17 cellular contexts compared by ENCODE assay signal in genomic region chr1:50105430-50105829, GRCh38. TPM values are rescaled to one million over a fixed set of nuclear protein-coding genes. Genes with fewer than 3 reads are reported as not detected.
DNase-seq lines count a peak whose midpoint lies in the region; ATAC-seq and TF ChIP-seq lines count a peak whose summit lies in the region.
"Had no signal": no experiment of that assay in that cellular context is flagged by ENCODE, and none has a peak within 500 bp of the region (broad histone marks: within the 10 kb centered on the region; RNA-seq: fewer than 3 reads in every experiment).

No MANE protein-coding gene starts in this region.

- H3K4me1 Mint-ChIP-seq in stimulated activated naive CD8-positive, alpha-beta T cell treated with anti-CD3 and anti-CD28 coated beads, Interleukin-15, amount 100 ng/mL, for 72 hours = peaks cover 13% of the 10 kb centered on the region
- H3K4me1 Mint-ChIP-seq: H9 had no signal

- TF ChIP-seq CTCF in neural cell (IDR thresholded peaks at IDR 0.05; ENCODE audit: poor library complexity, severe bottlenecking) = peak; percentile 54

- no peaks in the 10 kb centered on the region for H3K79me2 ChIP-seq in neural cell (replicated peaks; ENCODE audit: insufficient read depth, low read length)
- H3K79me2 ChIP-seq: hepatocyte had no signal

- DNase-seq in NCI-H1436 treated with DMSO at 0.1 percent for 48 hours (lab: John Stamatoyannopoulos, UW) (peak; percentile 17), SHP77 treated with DMSO at 0.1 percent for 48 hours (lab: John Stamatoyannopoulos, UW) (peak; percentile 25), sciatic nerve (ENCODE audit: low spot score) (no peak), CD1c-positive myeloid dendritic cell (ENCODE audit: extremely low spot score) (no peak)
- DNase-seq in stimulated activated naive CD8-positive, alpha-beta T cell treated with anti-CD3 and anti-CD28 coated beads, Interleukin-15, amount 100 ng/mL, for 72 hours = no peak
- DNase-seq: activated naive CD8-positive, alpha-beta T cell treated with anti-CD3 and anti-CD28 coated beads, Interleukin-2, amount 50 U/mL, for 24 hours; DMS79; H9; mesenchymal stem cell; NCI-H226; T-cell had no signal

- no peak overlapping the region for H3K27ac ChIP-seq in neural cell (ENCODE audit: low read length)
- H3K27ac ChIP-seq: hepatocyte, prostate gland, thoracic aorta had no signal

- no peaks in the 10 kb centered on the region for H3F3A ChIP-seq in neural cell (ENCODE audit: insufficient read depth, low read length, poor library complexity, severe bottlenecking)

- H3K4me2 ChIP-seq in neural cell (ENCODE audit: low read length) = no peak overlapping the region
- H3K4me2 ChIP-seq: hepatocyte had no signal

- intact Hi-C loops in sciatic nerve (cut with DNase I) = no loop called here

- H3K36me3 ChIP-seq in neural cell (ENCODE audit: insufficient read depth, low read length) = no peaks in the 10 kb centered on the region
- H3K36me3 ChIP-seq: prostate gland, thoracic aorta had no signal

- H3K9ac ChIP-seq in neural cell (ENCODE audit: low read length) = no peak overlapping the region

- peaks cover 55% of the 10 kb centered on the region for H3K27me3 Mint-ChIP-seq in stimulated activated naive CD8-positive, alpha-beta T cell treated with anti-CD3 and anti-CD28 coated beads, Interleukin-15, amount 100 ng/mL, for 72 hours

- H3K4me3 Mint-ChIP-seq in stimulated activated naive CD8-positive, alpha-beta T cell treated with anti-CD3 and anti-CD28 coated beads, Interleukin-15, amount 100 ng/mL, for 72 hours = no peak overlapping the region
- H3K4me3 Mint-ChIP-seq: activated naive CD8-positive, alpha-beta T cell treated with anti-CD3 and anti-CD28 coated beads, Interleukin-2, amount 50 U/mL, for 24 hours; H9; T-cell had no signal

- no peak overlapping the region for H3K27ac Mint-ChIP-seq in stimulated activated naive CD8-positive, alpha-beta T cell treated with anti-CD3 and anti-CD28 coated beads, Interleukin-15, amount 100 ng/mL, for 72 hours
- H3K27ac Mint-ChIP-seq: activated naive CD8-positive, alpha-beta T cell treated with anti-CD3 and anti-CD28 coated beads, Interleukin-2, amount 50 U/mL, for 24 hours; H9; T-cell had no signal

- H3K9me3 ChIP-seq in neural cell (ENCODE audit: low read length) = no peaks in the 10 kb centered on the region
- H3K9me3 ChIP-seq: prostate gland, thoracic aorta had no signal

- H3K9me3 Mint-ChIP-seq in stimulated activated naive CD8-positive, alpha-beta T cell treated with anti-CD3 and anti-CD28 coated beads, Interleukin-15, amount 100 ng/mL, for 72 hours = no peaks in the 10 kb centered on the region
- H3K9me3 Mint-ChIP-seq: activated naive CD8-positive, alpha-beta T cell treated with anti-CD3 and anti-CD28 coated beads, Interleukin-2, amount 50 U/mL, for 24 hours; T-cell had no signal

- no peaks in the 10 kb centered on the region for H3K27me3 ChIP-seq in neural cell (ENCODE audit: insufficient read depth, low read depth, low read length)
- H3K27me3 ChIP-seq: hepatocyte had no signal

- no peaks in the 10 kb centered on the region for H3K9me2 ChIP-seq in neural cell (ENCODE audit: insufficient read depth, low read length)

- ATAC-seq in GM18907 (IDR thresholded peaks at IDR 0.05; ENCODE audit: unreplicated experiment) (peak; percentile 56), sciatic nerve (no peak), HG03460 (IDR thresholded peaks at IDR 0.05; ENCODE audit: unreplicated experiment) (no peak)
- no peak for ATAC-seq in stimulated activated naive CD8-positive, alpha-beta T cell treated with anti-CD3 and anti-CD28 coated beads, Interleukin-15, amount 100 ng/mL, for 72 hours
- ATAC-seq: activated naive CD8-positive, alpha-beta T cell treated with anti-CD3 and anti-CD28 coated beads, Interleukin-2, amount 50 U/mL, for 24 hours; T-cell had no signal

- H2AFZ ChIP-seq in neural cell (ENCODE audit: low read depth, low read length) = no peak overlapping the region
- H2AFZ ChIP-seq: hepatocyte had no signal

- no peak for TF ChIP-seq RAD21 in neural cell (conservative IDR thresholded peaks at IDR 0.05)

- H4K20me1 ChIP-seq in neural cell (ENCODE audit: insufficient read depth) = no peaks in the 10 kb centered on the region

- no peak for TF ChIP-seq EP300 in neural cell (conservative IDR thresholded peaks at IDR 0.05; ENCODE audit: poor library complexity, severe bottlenecking)

- no peak overlapping the region for H3K4me3 ChIP-seq in neural cell (ENCODE audit: low read length)
- H3K4me3 ChIP-seq: hepatocyte, prostate gland, thoracic aorta had no signal

TF ChIP-seq in neural cell, 6 proteins besides CTCF, POLR2A, EP300 and RAD21:
- TF ChIP-seq POLR2AphosphoS5 (IDR thresholded peaks at IDR 0.05) = no peak

RNA-seq across cellular contexts. Expression of gene ELAVL4, which starts 3.3 kb away (rescaled TPM):
- polyA plus RNA-seq in neural cell = 81.0 and 105 TPM in 2 replicates
- polyA minus RNA-seq in neural cell = 48.4 and 54.8 TPM in 2 replicates
- total RNA-seq in sciatic nerve = 0.13 TPM
- total RNA-seq: H9, T-cell had no signal

Comparison
In these comparisons a context has a peak if more than half of its experiments do, and no peak if none do; other contexts are left out.
1. DNase-seq: peak in NCI-H1436 treated with DMSO at 0.1 percent for 48 hours (single experiment) and SHP77 treated with DMSO at 0.1 percent for 48 hours (single experiment); none in stimulated activated naive CD8-positive, alpha-beta T cell treated with anti-CD3 and anti-CD28 coated beads, Interleukin-15, amount 100 ng/mL, for 72 hours (0 of 2), sciatic nerve (single experiment) and CD1c-positive myeloid dendritic cell (single experiment).